ENCODE assay signal across 1 cellular context in genomic region chr6:26196846-26197683, GRCh38.
TF ChIP-seq lines count a peak whose summit lies in the region.

No MANE protein-coding gene starts in this region.

TF ChIP-seq in HepG2, 621 proteins besides CTCF, POLR2A, EP300 and RAD21 (continued from another document and continues in another):
- TF ChIP-seq, protein P1, sequence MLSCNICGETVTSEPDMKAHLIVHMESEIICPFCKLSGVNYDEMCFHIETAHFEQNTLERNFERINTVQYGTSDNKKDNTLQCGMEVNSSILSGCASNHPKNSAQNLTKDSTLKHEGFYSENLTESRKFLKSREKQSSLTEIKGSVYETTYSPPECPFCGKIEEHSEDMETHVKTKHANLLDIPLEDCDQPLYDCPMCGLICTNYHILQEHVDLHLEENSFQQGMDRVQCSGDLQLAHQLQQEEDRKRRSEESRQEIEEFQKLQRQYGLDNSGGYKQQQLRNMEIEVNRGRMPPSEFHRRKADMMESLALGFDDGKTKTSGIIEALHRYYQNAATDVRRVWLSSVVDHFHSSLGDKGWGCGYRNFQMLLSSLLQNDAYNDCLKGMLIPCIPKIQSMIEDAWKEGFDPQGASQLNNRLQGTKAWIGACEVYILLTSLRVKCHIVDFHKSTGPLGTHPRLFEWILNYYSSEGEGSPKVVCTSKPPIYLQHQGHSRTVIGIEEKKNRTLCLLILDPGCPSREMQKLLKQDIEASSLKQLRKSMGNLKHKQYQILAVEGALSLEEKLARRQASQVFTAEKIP (CRISPR knock-in tag; IDR thresholded peaks at IDR 0.05; ENCODE audit: borderline replicate concordance): no peak
- TF ChIP-seq ZSCAN12 (CRISPR knock-in tag; IDR thresholded peaks at IDR 0.05) (no peak), KDM2A (CRISPR knock-in tag; IDR thresholded peaks at IDR 0.05; ENCODE audit: borderline replicate concordance, low read depth) (peak; percentile 71; the same call in 1 of the 2 replicates), ZSCAN5A (CRISPR knock-in tag; IDR thresholded peaks at IDR 0.05; ENCODE audit: borderline replicate concordance) (peak; percentile 91), FOXK2 (IDR thresholded peaks at IDR 0.05) (no peak), ZNF616 (CRISPR knock-in tag; IDR thresholded peaks at IDR 0.05; ENCODE audit: low read depth) (peak; percentile 85), MAFK (conservative IDR thresholded peaks at IDR 0.05 in 1 of 2, IDR thresholded peaks at IDR 0.05 in 1 of 2; ENCODE audit: low read length in 2 of 2) (no peak; a peak in 1 of 4 replicates), ZNF567 (CRISPR knock-in tag; IDR thresholded peaks at IDR 0.05; ENCODE audit: borderline replicate concordance) (0 out of 2 replicates have a peak, but pooled peaks have one; percentile 33), ZNF235 (CRISPR knock-in tag; IDR thresholded peaks at IDR 0.05; ENCODE audit: borderline replicate concordance) (peak; percentile 54; the same call in 1 of the 2 replicates), ZFX (CRISPR knock-in tag; IDR thresholded peaks at IDR 0.05; ENCODE audit: low read depth) (peak; percentile 98), ZNF740 (CRISPR knock-in tag; IDR thresholded peaks at IDR 0.05) (no peak; the same call in 1 of the 2 replicates), ZNF362 (CRISPR knock-in tag; IDR thresholded peaks at IDR 0.05; ENCODE audit: borderline replicate concordance) (peak; percentile 85), ATF1 (CRISPR knock-in tag; IDR thresholded peaks at IDR 0.05) (peak; percentile 65; the same call in 1 of the 2 replicates), ZNF124 (CRISPR knock-in tag; IDR thresholded peaks at IDR 0.05) (no peak), MIXL1 (CRISPR knock-in tag; IDR thresholded peaks at IDR 0.05) (peak; percentile 43; the same call in 1 of the 2 replicates), ZNF607 (CRISPR knock-in tag; IDR thresholded peaks at IDR 0.05; ENCODE audit: borderline replicate concordance) (peak; percentile 92), SIN3A (IDR thresholded peaks at IDR 0.05; ENCODE audit: borderline replicate concordance, low read depth, low read length) (peak; percentile 62), DNMT3B (CRISPR knock-in tag; conservative IDR thresholded peaks at IDR 0.05) (0 out of 2 replicates have a peak, but pooled peaks have one; percentile 47), KLF13 (CRISPR knock-in tag; IDR thresholded peaks at IDR 0.05) (no peak), ETV6 (CRISPR knock-in tag; conservative IDR thresholded peaks at IDR 0.05) (peak; percentile 89; the same call in 1 of the 2 replicates), ZNF329 (CRISPR knock-in tag; IDR thresholded peaks at IDR 0.05; ENCODE audit: low read depth) (no peak), SNAPC4 (CRISPR knock-in tag; IDR thresholded peaks at IDR 0.05) (0 out of 2 replicates have a peak, but pooled peaks have one; percentile 63), ISL2 (CRISPR knock-in tag; IDR thresholded peaks at IDR 0.05) (peak; percentile 45; the same call in 1 of the 2 replicates), ZNF382 (CRISPR knock-in tag; IDR thresholded peaks at IDR 0.05; ENCODE audit: borderline replicate concordance) (no peak; the same call in 1 of the 2 replicates), NAIF1 (CRISPR knock-in tag; IDR thresholded peaks at IDR 0.05; ENCODE audit: borderline replicate concordance) (peak; percentile 93), ZNF781 (CRISPR knock-in tag; IDR thresholded peaks at IDR 0.05; ENCODE audit: borderline replicate concordance, not compliant biosample characterization) (peak; percentile 71), REL (CRISPR knock-in tag; conservative IDR thresholded peaks at IDR 0.05) (no peak), SP1 (IDR thresholded peaks at IDR 0.05) (no peak), SP1 (CRISPR knock-in tag; IDR thresholded peaks at IDR 0.05) (peak; percentile 55), FOSL2 (CRISPR knock-in tag; IDR thresholded peaks at IDR 0.05) (peak; percentile 47), DNMT1 (CRISPR knock-in tag; IDR thresholded peaks at IDR 0.05) (no peak), KLF12 (CRISPR knock-in tag; IDR thresholded peaks at IDR 0.05; ENCODE audit: borderline replicate concordance) (no peak), TERF1 (CRISPR knock-in tag; IDR thresholded peaks at IDR 0.05) (no peak), SAFB2 (CRISPR knock-in tag; IDR thresholded peaks at IDR 0.05; ENCODE audit: borderline replicate concordance, low read depth) (peak; percentile 71), U2AF2 (IDR thresholded peaks at IDR 0.05; ENCODE audit: low read depth, low read length) (0 out of 2 replicates have a peak, but pooled peaks have one; percentile 46), XRCC5 (optimal IDR thresholded peaks at IDR 0.05; ENCODE audit: low read length) (peak; percentile 20), NR2F6 (IDR thresholded peaks at IDR 0.05) (no peak), NR2F6 (CRISPR knock-in tag; IDR thresholded peaks at IDR 0.05) (peak; percentile 17; the same call in 1 of the 2 replicates), JUNB (CRISPR knock-in tag; IDR thresholded peaks at IDR 0.05; ENCODE audit: borderline replicate concordance) (peak; percentile 78), NR2C2 (CRISPR knock-in tag; IDR thresholded peaks at IDR 0.05; ENCODE audit: borderline replicate concordance) (peak; percentile 41; the same call in 1 of the 2 replicates), TARDBP (CRISPR knock-in tag; IDR thresholded peaks at IDR 0.05) (peak; percentile 95)
- TF ChIP-seq, protein P2, sequence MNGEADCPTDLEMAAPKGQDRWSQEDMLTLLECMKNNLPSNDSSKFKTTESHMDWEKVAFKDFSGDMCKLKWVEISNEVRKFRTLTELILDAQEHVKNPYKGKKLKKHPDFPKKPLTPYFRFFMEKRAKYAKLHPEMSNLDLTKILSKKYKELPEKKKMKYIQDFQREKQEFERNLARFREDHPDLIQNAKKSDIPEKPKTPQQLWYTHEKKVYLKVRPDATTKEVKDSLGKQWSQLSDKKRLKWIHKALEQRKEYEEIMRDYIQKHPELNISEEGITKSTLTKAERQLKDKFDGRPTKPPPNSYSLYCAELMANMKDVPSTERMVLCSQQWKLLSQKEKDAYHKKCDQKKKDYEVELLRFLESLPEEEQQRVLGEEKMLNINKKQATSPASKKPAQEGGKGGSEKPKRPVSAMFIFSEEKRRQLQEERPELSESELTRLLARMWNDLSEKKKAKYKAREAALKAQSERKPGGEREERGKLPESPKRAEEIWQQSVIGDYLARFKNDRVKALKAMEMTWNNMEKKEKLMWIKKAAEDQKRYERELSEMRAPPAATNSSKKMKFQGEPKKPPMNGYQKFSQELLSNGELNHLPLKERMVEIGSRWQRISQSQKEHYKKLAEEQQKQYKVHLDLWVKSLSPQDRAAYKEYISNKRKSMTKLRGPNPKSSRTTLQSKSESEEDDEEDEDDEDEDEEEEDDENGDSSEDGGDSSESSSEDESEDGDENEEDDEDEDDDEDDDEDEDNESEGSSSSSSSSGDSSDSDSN (CRISPR knock-in tag; IDR thresholded peaks at IDR 0.05): peak; percentile 97
- TF ChIP-seq, protein P3, sequence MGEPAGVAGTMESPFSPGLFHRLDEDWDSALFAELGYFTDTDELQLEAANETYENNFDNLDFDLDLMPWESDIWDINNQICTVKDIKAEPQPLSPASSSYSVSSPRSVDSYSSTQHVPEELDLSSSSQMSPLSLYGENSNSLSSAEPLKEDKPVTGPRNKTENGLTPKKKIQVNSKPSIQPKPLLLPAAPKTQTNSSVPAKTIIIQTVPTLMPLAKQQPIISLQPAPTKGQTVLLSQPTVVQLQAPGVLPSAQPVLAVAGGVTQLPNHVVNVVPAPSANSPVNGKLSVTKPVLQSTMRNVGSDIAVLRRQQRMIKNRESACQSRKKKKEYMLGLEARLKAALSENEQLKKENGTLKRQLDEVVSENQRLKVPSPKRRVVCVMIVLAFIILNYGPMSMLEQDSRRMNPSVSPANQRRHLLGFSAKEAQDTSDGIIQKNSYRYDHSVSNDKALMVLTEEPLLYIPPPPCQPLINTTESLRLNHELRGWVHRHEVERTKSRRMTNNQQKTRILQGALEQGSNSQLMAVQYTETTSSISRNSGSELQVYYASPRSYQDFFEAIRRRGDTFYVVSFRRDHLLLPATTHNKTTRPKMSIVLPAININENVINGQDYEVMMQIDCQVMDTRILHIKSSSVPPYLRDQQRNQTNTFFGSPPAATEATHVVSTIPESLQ (CRISPR knock-in tag; conservative IDR thresholded peaks at IDR 0.05): no peak
- TF ChIP-seq, protein P4, sequence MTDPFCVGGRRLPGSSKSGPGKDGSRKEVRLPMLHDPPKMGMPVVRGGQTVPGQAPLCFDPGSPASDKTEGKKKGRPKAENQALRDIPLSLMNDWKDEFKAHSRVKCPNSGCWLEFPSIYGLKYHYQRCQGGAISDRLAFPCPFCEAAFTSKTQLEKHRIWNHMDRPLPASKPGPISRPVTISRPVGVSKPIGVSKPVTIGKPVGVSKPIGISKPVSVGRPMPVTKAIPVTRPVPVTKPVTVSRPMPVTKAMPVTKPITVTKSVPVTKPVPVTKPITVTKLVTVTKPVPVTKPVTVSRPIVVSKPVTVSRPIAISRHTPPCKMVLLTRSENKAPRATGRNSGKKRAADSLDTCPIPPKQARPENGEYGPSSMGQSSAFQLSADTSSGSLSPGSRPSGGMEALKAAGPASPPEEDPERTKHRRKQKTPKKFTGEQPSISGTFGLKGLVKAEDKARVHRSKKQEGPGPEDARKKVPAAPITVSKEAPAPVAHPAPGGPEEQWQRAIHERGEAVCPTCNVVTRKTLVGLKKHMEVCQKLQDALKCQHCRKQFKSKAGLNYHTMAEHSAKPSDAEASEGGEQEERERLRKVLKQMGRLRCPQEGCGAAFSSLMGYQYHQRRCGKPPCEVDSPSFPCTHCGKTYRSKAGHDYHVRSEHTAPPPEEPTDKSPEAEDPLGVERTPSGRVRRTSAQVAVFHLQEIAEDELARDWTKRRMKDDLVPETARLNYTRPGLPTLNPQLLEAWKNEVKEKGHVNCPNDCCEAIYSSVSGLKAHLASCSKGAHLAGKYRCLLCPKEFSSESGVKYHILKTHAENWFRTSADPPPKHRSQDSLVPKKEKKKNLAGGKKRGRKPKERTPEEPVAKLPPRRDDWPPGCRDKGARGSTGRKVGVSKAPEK (CRISPR knock-in tag; IDR thresholded peaks at IDR 0.05; ENCODE audit: borderline replicate concordance): peak; percentile 76; the same call in 1 of the 2 replicates
- TF ChIP-seq, protein P5, sequence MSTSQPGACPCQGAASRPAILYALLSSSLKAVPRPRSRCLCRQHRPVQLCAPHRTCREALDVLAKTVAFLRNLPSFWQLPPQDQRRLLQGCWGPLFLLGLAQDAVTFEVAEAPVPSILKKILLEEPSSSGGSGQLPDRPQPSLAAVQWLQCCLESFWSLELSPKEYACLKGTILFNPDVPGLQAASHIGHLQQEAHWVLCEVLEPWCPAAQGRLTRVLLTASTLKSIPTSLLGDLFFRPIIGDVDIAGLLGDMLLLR (CRISPR knock-in tag; IDR thresholded peaks at IDR 0.05): 0 out of 2 replicates have a peak, but pooled peaks have one; percentile 46
